ENCODE assay signal across 9 cellular contexts in genomic region chr12:75738486-75738885, GRCh38.
DNase-seq lines count a peak whose midpoint lies in the region; ATAC-seq and TF ChIP-seq lines count a peak whose summit lies in the region.
"Had no signal": no experiment of that assay in that cellular context is flagged by ENCODE, and none has a peak within 500 bp of the region (broad histone marks: within the 10 kb centered on the region; RNA-seq: fewer than 3 reads in every experiment).

No MANE protein-coding gene starts in this region.

- DNase-seq in activated CD8-positive, alpha-beta memory T cell treated with anti-CD3 and anti-CD28 coated beads for 48 hours (ENCODE audit: low read depth in 2 of 3, low spot score in 2 of 3), result peak in 2 of 3 experiments; percentile 5 to 10
- DNase-seq in stimulated activated CD4-positive, alpha-beta T cell treated with anti-CD3 and anti-CD28 coated beads, Interleukin-4, amount 100 ng/mL, for 24 hours, result peak; percentile 71
- DNase-seq in GF-D8 (lab: John Stamatoyannopoulos, UW) (no peak), dedifferentiated amniotic fluid mesenchymal stem cell (ENCODE audit: extremely low spot score) (no peak), heart right ventricle (no peak)

- no peak overlapping the region for H3K4me3 ChIP-seq in heart right ventricle

- no peak for TF ChIP-seq CTCF in heart right ventricle (IDR thresholded peaks at IDR 0.05)

- no peak overlapping the region for H3K27ac ChIP-seq in heart right ventricle
- H3K27ac ChIP-seq: parathyroid adenoma had no signal

- H3K9me3 ChIP-seq in heart right ventricle, result no peaks in the 10 kb centered on the region

- 38 to 52% methylated on average over 2 of the region's 2 CpGs for WGBS in heart right ventricle, 2 donors

- intact Hi-C loops in heart right ventricle (cut with DNase I), result no loop called here

- peak; percentile 96 for ATAC-seq in GM19035 (IDR thresholded peaks at IDR 0.05; ENCODE audit: unreplicated experiment)
- peak; percentile 99 for ATAC-seq in HG02870 (IDR thresholded peaks at IDR 0.05; ENCODE audit: unreplicated experiment)
- no peak for ATAC-seq in GM19467 (IDR thresholded peaks at IDR 0.05; ENCODE audit: unreplicated experiment)
- no peak for ATAC-seq in heart right ventricle

- H3K27me3 ChIP-seq in heart right ventricle, result no peaks in the 10 kb centered on the region

- H3K4me1 ChIP-seq in heart right ventricle, result no peaks in the 10 kb centered on the region
- H3K4me1 ChIP-seq: parathyroid adenoma had no signal

- H3K36me3 ChIP-seq in heart right ventricle, result no peaks in the 10 kb centered on the region

Comparison
In these comparisons a context has a peak if more than half of its experiments do, and no peak if none do; other contexts are left out.
1. ATAC-seq: peak in GM19035 (single experiment) and HG02870 (single experiment); none in GM19467 (single experiment) and heart right ventricle (0 of 8).
2. DNase-seq: peak in activated CD8-positive, alpha-beta memory T cell treated with anti-CD3 and anti-CD28 coated beads for 48 hours (2 of 3) and stimulated activated CD4-positive, alpha-beta T cell treated with anti-CD3 and anti-CD28 coated beads, Interleukin-4, amount 100 ng/mL, for 24 hours (single experiment); none in GF-D8 (single experiment), dedifferentiated amniotic fluid mesenchymal stem cell (single experiment) and heart right ventricle (0 of 2).